Comparison of ENCODE assay signal across 1 cellular context in genomic region chr14:102421366-102422057, GRCh38.
TF ChIP-seq lines count a peak whose summit lies in the region.

No MANE protein-coding gene starts in this region.

TF ChIP-seq in K562, 482 proteins besides CTCF, POLR2A, EP300 and RAD21:
- no peak for TF ChIP-seq KLF10 (CRISPR knock-in tag; IDR thresholded peaks at IDR 0.05)
- no peak for TF ChIP-seq ZC3H11A (IDR thresholded peaks at IDR 0.05; ENCODE audit: low read depth, low read length)
- TF ChIP-seq NEUROD1 (IDR thresholded peaks at IDR 0.05; ENCODE audit: borderline replicate concordance, low read depth, low read length, partially characterized antibody): no peak
- no peak for TF ChIP-seq POLR2G (IDR thresholded peaks at IDR 0.05; ENCODE audit: low read depth, low read length)
- TF ChIP-seq C11orf30 (IDR thresholded peaks at IDR 0.05; ENCODE audit: low read depth): no peak
- no peak for TF ChIP-seq ZNF318 (IDR thresholded peaks at IDR 0.05; ENCODE audit: borderline replicate concordance in 1 of 2, low read depth in 1 of 2)
- no peak for TF ChIP-seq ELF1 (tag; IDR thresholded peaks at IDR 0.05)
- TF ChIP-seq KLF1 (tag; IDR thresholded peaks at IDR 0.05): no peak
- TF ChIP-seq HDGF (IDR thresholded peaks at IDR 0.05): no peak
- TF ChIP-seq FOXP1 (CRISPR knock-in tag; IDR thresholded peaks at IDR 0.05): no peak
